Comparison of ENCODE assay signal across 8 cellular contexts in the genomic region with DNA sequence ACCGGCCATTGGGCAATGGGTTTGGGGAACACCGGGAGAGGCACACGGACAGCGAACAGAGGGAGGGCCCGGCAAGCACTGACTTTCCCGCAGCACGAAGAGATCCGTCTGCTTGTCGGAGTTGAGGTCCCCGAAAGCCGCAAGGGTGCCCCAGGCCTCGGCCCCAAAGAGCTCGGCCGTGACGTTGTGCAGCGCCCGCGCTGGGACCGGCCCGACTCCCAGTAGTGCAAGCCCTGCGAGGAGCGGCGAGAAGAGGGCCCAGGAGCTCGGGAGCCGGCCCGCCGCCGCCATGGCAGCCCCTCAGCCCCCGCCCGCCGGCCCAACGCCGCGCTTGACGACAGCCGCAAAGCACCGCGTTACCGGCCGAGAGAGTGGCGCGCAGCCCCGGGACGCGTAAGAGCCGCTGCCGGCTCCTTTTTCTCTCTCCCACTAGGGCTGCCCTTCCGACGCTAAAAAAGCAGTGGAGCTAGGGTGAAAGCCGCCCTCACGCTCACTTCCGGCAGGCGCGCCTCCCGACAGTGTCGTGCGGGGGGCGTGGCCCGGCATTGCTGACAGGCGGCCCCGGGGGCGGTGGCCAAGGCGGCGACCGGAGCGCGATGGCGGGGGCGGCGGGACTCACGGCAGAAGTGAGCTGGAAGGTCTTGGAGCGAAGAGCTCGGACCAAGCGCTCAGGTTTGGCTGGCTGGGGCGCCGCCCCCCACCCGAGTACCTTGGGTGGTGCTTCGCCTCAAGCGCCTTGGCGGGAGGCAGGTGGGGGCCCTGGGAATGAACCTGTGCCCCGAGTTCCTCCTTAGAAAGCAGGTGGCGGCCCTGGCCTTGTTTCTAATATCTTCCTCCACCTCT. TPM values are rescaled to one million over a fixed set of nuclear protein-coding genes. Genes with fewer than 3 reads are reported as not detected.
DNase-seq lines count a peak whose midpoint lies in the region; ATAC-seq and TF ChIP-seq lines count a peak whose summit lies in the region.

Gene ITFG1 (minus strand): TSS at position 309 of the 843 bp plus-strand sequence. CDS start 18 bp downstream, at position 291.
Gene PHKB (plus strand): TSS at position 577 of the 843 bp plus-strand sequence. CDS start 20 bp downstream, at position 597.

- peak within 1 kb of the TSS; percentile 96 for H3K27ac Mint-ChIP-seq in activated B cell treated with CpG ODN at 0.5 μM for 24 hours

- H3K79me2 ChIP-seq in smooth muscle cell (ENCODE audit: low read depth), result peaks cover 34% of the 10 kb centered on the region

- peak within 1 kb of the TSS; percentile 100 for H3K27ac ChIP-seq in AG04450 (ENCODE audit: low read depth, low read length)
- H3K27ac ChIP-seq in smooth muscle cell (ENCODE audit: low read depth), result peak within 1 kb of the TSS; percentile 100

- H3K9me3 Mint-ChIP-seq in activated B cell treated with CpG ODN at 0.5 μM for 24 hours, result no peaks in the 10 kb centered on the region

- 1% methylated on average over 82 of the region's 82 CpGs for WGBS in smooth muscle cell (ENCODE audit: low lambda C conversion rate)

- H3K27me3 Mint-ChIP-seq in activated B cell treated with CpG ODN at 0.5 μM for 24 hours, result no peaks in the 10 kb centered on the region

- TF ChIP-seq CTCF in AG04450 (IDR thresholded peaks at IDR 0.05; ENCODE audit: low read depth, low read length), result no peak
- no peak for TF ChIP-seq CTCF in activated B cell treated with CpG ODN at 0.5 μM for 24 hours (IDR thresholded peaks at IDR 0.05)
- peak; percentile 25 for TF ChIP-seq CTCF in cardiac fibroblast (IDR thresholded peaks at IDR 0.05; ENCODE audit: low read depth, low read length)
- TF ChIP-seq CTCF in smooth muscle cell (IDR thresholded peaks at IDR 0.05; ENCODE audit: borderline replicate concordance, insufficient read depth, poor library complexity, severe bottlenecking), result no peak

- H3K4me1 ChIP-seq in smooth muscle cell (ENCODE audit: low read depth), result peaks cover 10% of the 10 kb centered on the region

- H3F3A ChIP-seq in smooth muscle cell (ENCODE audit: low read depth), result no peaks in the 10 kb centered on the region

- CTCF ChIA-PET in AG04450 (lab: Charles Lee) (interaction anchor here (0.6 to 2.4 kb wide), 9 partner anchors 31 to 1169 kb away, joined by 3 to 11 read pairs (median 4); partner anchors contain the start of gene NETO2), activated B cell treated with CpG ODN at 0.5 μM for 24 hours (lab: Charles Lee) (interaction anchor here (0.8 to 2.6 kb wide), 7 partner anchors 19 to 594 kb away, joined by 3 to 15 read pairs (median 3); partner anchors contain the start of gene NETO2)

- peak; percentile 75 for DNase-seq in AG04450 (ENCODE audit: low read depth, low spot score)
- peak; percentile 64 for DNase-seq in NCI-H2227 treated with DMSO at 0.1 percent for 48 hours (lab: John Stamatoyannopoulos, UW)
- peak; percentile 95 for DNase-seq in activated B cell treated with CpG ODN at 0.5 μM for 24 hours
- DNase-seq in cardiac fibroblast (ENCODE audit: low read depth in 2 of 2), result peak; percentile 93 to 94
- DNase-seq in iPS-NIHi7 (ENCODE audit: extremely low spot score), result peak; percentile 89
- peak; percentile 76 for DNase-seq in smooth muscle cell (lab: John Stamatoyannopoulos, UW; ENCODE audit: unreplicated experiment)

- POLR2A ChIA-PET in AG04450 (lab: Yijun Ruan, JAX) (interaction anchor here (0.5 to 1.4 kb wide), 6 partner anchors 17 to 319 kb away, joined by 3 read pairs; partner anchors contain the start of gene NETO2), activated B cell treated with CpG ODN at 0.5 μM for 24 hours (lab: Charles Lee) (interaction anchor here (0.6 to 4.5 kb wide), 18 partner anchors 12 to 1149 kb away, joined by 3 to 97 read pairs (median 4); partner anchors contain the start of genes C16orf87, DNAJA2 and N4BP1)

- H3K4me3 ChIP-seq in AG04450 (ENCODE audit: low read depth, low read length) (peak within 1 kb of the TSS; percentile 96), cardiac fibroblast (replicated peaks in 1 of 2; ENCODE audit: low read depth in 2 of 2, low read length in 2 of 2) (peak within 1 kb of the TSS; percentile 92 to 95), smooth muscle cell (peak within 1 kb of the TSS; percentile 80)

- peaks cover 40% of the 10 kb centered on the region for H3K36me3 Mint-ChIP-seq in activated B cell treated with CpG ODN at 0.5 μM for 24 hours (ENCODE audit: low read depth)

- peak within 1 kb of the TSS; percentile 89 for H2AFZ ChIP-seq in smooth muscle cell (ENCODE audit: low read depth)

- H3K9ac ChIP-seq in smooth muscle cell (ENCODE audit: low read depth), result peak within 1 kb of the TSS; percentile 99

- H3K9me3 ChIP-seq in AG04450 (ENCODE audit: control insufficient read depth, insufficient read depth, low read length), result no peaks in the 10 kb centered on the region; the same call in 1 of the 2 replicates
- H3K9me3 ChIP-seq in smooth muscle cell (replicated peaks; ENCODE audit: low read depth), result no peaks in the 10 kb centered on the region

- peak within 1 kb of the TSS; percentile 89 for H3K4me2 ChIP-seq in smooth muscle cell

- no peaks in the 10 kb centered on the region for H3K27me3 ChIP-seq in AG04450 (ENCODE audit: control insufficient read depth, insufficient read depth, low read length)
- no peaks in the 10 kb centered on the region for H3K27me3 ChIP-seq in smooth muscle cell (ENCODE audit: low read depth)

- intact Hi-C loops in activated B cell treated with CpG ODN at 0.5 μM for 24 hours (cut with micrococcal nuclease), result loop anchor here (1.0 to 10.0 kb wide), 9 partner anchors 32 to 776 kb away; partner anchors contain the start of genes DNAJA2, NETO2, ORC6 and VPS35

- ATAC-seq in GM18867 (IDR thresholded peaks at IDR 0.05; ENCODE audit: unreplicated experiment) (peak; percentile 71), HG03097 (IDR thresholded peaks at IDR 0.05; ENCODE audit: low FRiP score, unreplicated experiment) (peak; percentile 82), activated B cell treated with CpG ODN at 0.5 μM for 24 hours (ENCODE audit: low read depth) (peak; percentile 90)

- peak within 1 kb of the TSS; percentile 98 for H3K4me3 Mint-ChIP-seq in activated B cell treated with CpG ODN at 0.5 μM for 24 hours

- H3K36me3 ChIP-seq in smooth muscle cell (ENCODE audit: low read depth), result no peaks in the 10 kb centered on the region

- H4K20me1 ChIP-seq in smooth muscle cell (ENCODE audit: low read depth), result no peaks in the 10 kb centered on the region

- H3K4me1 Mint-ChIP-seq in activated B cell treated with CpG ODN at 0.5 μM for 24 hours, result peaks cover 69% of the 10 kb centered on the region

RNA-seq across cellular contexts. Expression of gene ITFG1, which starts in this region (rescaled TPM):
- polyA plus RNA-seq in AG04450 (2011; rRNA removed) (103 and 125 TPM in 2 replicates), smooth muscle cell (68.0 and 75.2 TPM in 2 replicates)
- polyA minus RNA-seq in AG04450 (2011; rRNA and poly(A)+ RNA removed), result 22.1 and 37.6 TPM in 2 replicates
- total RNA-seq in activated B cell treated with CpG ODN at 0.5 μM for 24 hours (23.8 and 30.9 TPM in 2 replicates), smooth muscle cell (100 and 104 TPM in 2 replicates)

RNA-seq across cellular contexts. Expression of gene PHKB, which starts in this region (rescaled TPM):
- polyA plus RNA-seq in AG04450 (2011; rRNA removed), result 68.3 and 78.7 TPM in 2 replicates
- polyA minus RNA-seq in AG04450 (2011; rRNA and poly(A)+ RNA removed), result 84.1 and 115 TPM in 2 replicates
- total RNA-seq in activated B cell treated with CpG ODN at 0.5 μM for 24 hours, result 94.8 and 110 TPM in 2 replicates
- total RNA-seq in smooth muscle cell, result 30.3 and 32.4 TPM in 2 replicates
- 11.4 and 17.4 TPM in 2 replicates for polyA plus RNA-seq in smooth muscle cell

Comparison
In these comparisons a context has a peak if more than half of its experiments do, and no peak if none do; other contexts are left out.
1. Peak in every context shown above with its lines: DNase-seq, ATAC-seq, H3K4me3 ChIP-seq and H3K27ac ChIP-seq.